In genomic region chr1:209454340-209455014, GRCh38 we compare ENCODE assay signal across 20 cellular contexts.
"Had no signal": no experiment of that assay in that cellular context is flagged by ENCODE, and none has a peak within 500 bp of the region (broad histone marks: within the 10 kb centered on the region; RNA-seq: fewer than 3 reads in every experiment).

No MANE protein-coding gene starts in this region.

- H3K36me3 ChIP-seq: breast epithelium, heart left ventricle, lower lobe of right lung, transverse colon had no signal

- H3K9me3 Mint-ChIP-seq: dendritic cell treated with granulocyte-macrophage colony-stimulating factor and Interleukin-4, amounts not matched to agents 40 ng/mL and 50 ng/mL, for 4 days; stimulated activated memory B cell treated with anti-CD40 and anti-IgM and Interleukin-4, amounts not matched to agents 10 μg/mL and 1 μg/mL and 100 μg/mL, for 72 hours had no signal

- H3K4me3 Mint-ChIP-seq: dendritic cell treated with granulocyte-macrophage colony-stimulating factor and Interleukin-4, amounts not matched to agents 40 ng/mL and 50 ng/mL, for 4 days; naive B cell; stimulated activated memory B cell treated with anti-CD40 and anti-IgM and Interleukin-4, amounts not matched to agents 10 μg/mL and 1 μg/mL and 100 μg/mL, for 72 hours had no signal

- H3K4me1 ChIP-seq: breast epithelium, heart left ventricle, lower lobe of right lung, parathyroid adenoma, transverse colon had no signal

- H3K9me3 ChIP-seq: breast epithelium, heart left ventricle, lower lobe of right lung, transverse colon had no signal

- H3K4me3 ChIP-seq: breast epithelium, heart left ventricle, lower lobe of right lung, transverse colon had no signal

- H3K79me2 ChIP-seq: parathyroid adenoma had no signal

- H3K4me1 Mint-ChIP-seq: naive B cell; stimulated activated memory B cell treated with anti-CD40 and anti-IgM and Interleukin-4, amounts not matched to agents 10 μg/mL and 1 μg/mL and 100 μg/mL, for 72 hours had no signal

- ATAC-seq: heart left ventricle; left colon; lower lobe of right lung; stimulated activated memory B cell treated with anti-CD40 and anti-IgM and Interleukin-4, amounts not matched to agents 10 μg/mL and 1 μg/mL and 100 μg/mL, for 72 hours had no signal

- H3K27me3 ChIP-seq: breast epithelium, heart left ventricle, transverse colon had no signal

- H3K36me3 Mint-ChIP-seq: naive B cell; stimulated activated memory B cell treated with anti-CD40 and anti-IgM and Interleukin-4, amounts not matched to agents 10 μg/mL and 1 μg/mL and 100 μg/mL, for 72 hours had no signal

- H3K27ac ChIP-seq: breast epithelium, heart left ventricle, lower lobe of right lung, parathyroid adenoma, transverse colon had no signal

- H3K9ac ChIP-seq: parathyroid adenoma had no signal

- H2AFZ ChIP-seq: parathyroid adenoma had no signal

- H3K27ac Mint-ChIP-seq: dendritic cell treated with granulocyte-macrophage colony-stimulating factor and Interleukin-4, amounts not matched to agents 40 ng/mL and 50 ng/mL, for 4 days; naive B cell; stimulated activated memory B cell treated with anti-CD40 and anti-IgM and Interleukin-4, amounts not matched to agents 10 μg/mL and 1 μg/mL and 100 μg/mL, for 72 hours had no signal

- DNase-seq: activated CD4-positive, alpha-beta T cell treated with anti-CD3 and anti-CD28 coated beads, Interleukin-2, amount 50 U/mL, for 1 hour; activated CD4-positive, CD25-positive, alpha-beta regulatory T cell; activated naive CD4-positive, alpha-beta T cell; aorta; cerebellar nuclear complex; effector memory CD4-positive, alpha-beta T cell; foreskin melanocyte; heart left ventricle; left colon; lower lobe of right lung; midbrain; naive B cell; stimulated activated CD4-positive, alpha-beta T cell treated with anti-CD3 and anti-CD28 coated beads, Interleukin-2, amount 100 ng/mL, for 48 hours; substantia nigra; T-helper 2 cell; transverse colon had no signal
